Comparison of ENCODE assay signal across 9 cellular contexts in genomic region chr2:191845248-191845715, GRCh38. TPM values are rescaled to one million over a fixed set of nuclear protein-coding genes. Genes with fewer than 3 reads are reported as not detected.
DNase-seq lines count a peak whose midpoint lies in the region; ATAC-seq, FAIRE-seq and TF ChIP-seq lines count a peak whose summit lies in the region.
"Had no signal": no experiment of that assay in that cellular context is flagged by ENCODE, and none has a peak within 500 bp of the region (broad histone marks: within the 10 kb centered on the region; RNA-seq: fewer than 3 reads in every experiment).

No MANE protein-coding gene starts in this region.

- peak overlapping the region; percentile 96 for H3K27ac ChIP-seq in left ventricle myocardium inferior (replicated peaks)
- H3K27ac ChIP-seq in rectal smooth muscle tissue (ENCODE audit: low read depth, low read length) = peak overlapping the region; percentile 96
- H3K27ac ChIP-seq in small intestine (ENCODE audit: low read depth in 1 of 2, low read length in 1 of 2) = peak overlapping the region in 1 of 2 donors; percentile 46

- intact Hi-C loops in left ventricle myocardium inferior (cut with micrococcal nuclease) = no loop called here

- ATAC-seq in GM21360 (IDR thresholded peaks at IDR 0.05; ENCODE audit: unreplicated experiment) = no peak
- no peak for ATAC-seq in GM19351 (IDR thresholded peaks at IDR 0.05; ENCODE audit: unreplicated experiment)

- no peak for FAIRE-seq in small intestine (lab: Jason Lieb, UNC)

- in situ Hi-C loops in astrocyte of the cerebellum (cut with HindIII; ENCODE audit: low sequenced_read_pairs) = no loop called here

- no peak for TF ChIP-seq CTCF in astrocyte of the cerebellum (IDR thresholded peaks at IDR 0.05; ENCODE audit: low read depth, low read length, missing control alignments)
- TF ChIP-seq CTCF in left ventricle myocardium inferior (IDR thresholded peaks at IDR 0.05; ENCODE audit: borderline replicate concordance) = no peak

- peaks cover 95% of the 10 kb centered on the region for H3K4me1 ChIP-seq in left ventricle myocardium inferior
- peaks cover 7% of the 10 kb centered on the region for H3K4me1 ChIP-seq in rectal smooth muscle tissue (ENCODE audit: control insufficient read depth, insufficient read depth, low read length)
- H3K4me1 ChIP-seq in small intestine (ENCODE audit: control insufficient read depth in 2 of 2, insufficient read depth in 1 of 2, low read depth in 1 of 2, low read length in 1 of 2) = no peaks in the 10 kb centered on the region

- H3K27me3 ChIP-seq in left ventricle myocardium inferior (ENCODE audit: low read depth) = no peaks in the 10 kb centered on the region
- H3K27me3 ChIP-seq in rectal smooth muscle tissue (ENCODE audit: control insufficient read depth, insufficient read depth, low read length) = no peaks in the 10 kb centered on the region
- no peaks in the 10 kb centered on the region for H3K27me3 ChIP-seq in small intestine (ENCODE audit: control insufficient read depth in 2 of 2, insufficient read depth in 2 of 2, low read length in 2 of 2)

- no peak overlapping the region for H3K9ac ChIP-seq in rectal smooth muscle tissue (ENCODE audit: low read length)

- H3K4me3 ChIP-seq in astrocyte of the cerebellum (ENCODE audit: low read depth, low read length) (peak overlapping the region; percentile 20), left ventricle myocardium inferior (peak overlapping the region; percentile 79), rectal smooth muscle tissue (ENCODE audit: low read length) (peak overlapping the region; percentile 82), small intestine (ENCODE audit: low read depth in 1 of 2, low read length in 2 of 2) (no peak overlapping the region)

- H3K36me3 ChIP-seq in left ventricle myocardium inferior (peaks cover 22% of the 10 kb centered on the region), rectal smooth muscle tissue (ENCODE audit: control insufficient read depth, insufficient read depth, low read length) (no peaks in the 10 kb centered on the region), small intestine (ENCODE audit: control insufficient read depth in 2 of 2, insufficient read depth in 2 of 2, low read length in 2 of 2) (no peaks in the 10 kb centered on the region)

- DNase-seq in D341Med (ENCODE audit: low spot score) (peak; percentile 43), astrocyte of the cerebellum (ENCODE audit: low read depth) (no peak), left ventricle myocardium inferior (peak; percentile 66), T-helper 1 cell (no peak), small intestine (no peak)
- DNase-seq: NCI-H748 treated with DMSO at 0.1 percent for 48 hours had no signal

- 41 to 69% (median 69%) methylated on average over 9 of the region's 9 CpGs for WGBS in small intestine, 3 donors

- no peaks in the 10 kb centered on the region for H3K9me3 ChIP-seq in left ventricle myocardium inferior (replicated peaks)
- no peaks in the 10 kb centered on the region for H3K9me3 ChIP-seq in small intestine (ENCODE audit: control insufficient read depth, low read depth)

RNA-seq across cellular contexts. Expression of gene CAVIN2, which starts 1.6 kb away (rescaled TPM):
- 93.9 TPM for total RNA-seq in left ventricle myocardium inferior
- polyA plus RNA-seq in small intestine = 10 to 100 TPM in 1 of 3 donors, 1 to 10 TPM in 1, under 1 TPM in 1; 0.89 to 29.8 (median 8.1) TPM

Comparison
In these comparisons a context has a peak if more than half of its experiments do, and no peak if none do; other contexts are left out.
1. DNase-seq: peak in D341Med (single experiment) and left ventricle myocardium inferior (single experiment); none in astrocyte of the cerebellum (single experiment), T-helper 1 cell (0 of 5) and small intestine (single experiment).
2. H3K4me3 ChIP-seq: peak in astrocyte of the cerebellum (single experiment), left ventricle myocardium inferior (single experiment) and rectal smooth muscle tissue (single experiment); none in small intestine (0 of 2).